In genomic region chr9:85824949-85825348, GRCh38 we compare ENCODE assay signal across 8 cellular contexts.
DNase-seq lines count a peak whose midpoint lies in the region; TF ChIP-seq lines count a peak whose summit lies in the region.
"Not testable (repeated sequence)": the region's sequence is repeated elsewhere in the genome, so short reads cannot be mapped to it uniquely, and the experiment has no call there.

No MANE protein-coding gene starts in this region.

- not testable (repeated sequence) for H3K4me3 ChIP-seq in astrocyte of the cerebellum (ENCODE audit: low read depth, low read length)

- in situ Hi-C loops in astrocyte of the cerebellum (cut with HindIII; ENCODE audit: low sequenced_read_pairs) = not testable (repeated sequence)

- peak; percentile 8 for TF ChIP-seq CTCF in GM20000 (IDR thresholded peaks at IDR 0.05; ENCODE audit: extremely low read depth, missing control alignments)
- TF ChIP-seq CTCF in LNCAP (IDR thresholded peaks at IDR 0.05) = peak; percentile 22; the same call in 1 of the 2 replicates
- peak; percentile 38 for TF ChIP-seq CTCF in astrocyte of the cerebellum (IDR thresholded peaks at IDR 0.05; ENCODE audit: low read depth, low read length, missing control alignments)

- DNase-seq in 8988T (peak; percentile 20), DMS 273 (lab: John Stamatoyannopoulos, UW; ENCODE audit: unreplicated experiment) (peak; percentile 36), RKO (ENCODE audit: low spot score) (peak; percentile 30), fibroblast of gingiva (ENCODE audit: low read depth) (peak; percentile 10), left kidney (ENCODE audit: low read depth, low spot score) (peak; percentile 10)
- DNase-seq in GM20000 (ENCODE audit: low spot score); astrocyte of the cerebellum (ENCODE audit: low read depth): not testable (repeated sequence)
